Comparison of ENCODE assay signal across 17 cellular contexts in genomic region chr17:77996256-77996655, GRCh38. TPM values are rescaled to one million over a fixed set of nuclear protein-coding genes. Genes with fewer than 3 reads are reported as not detected.
DNase-seq lines count a peak whose midpoint lies in the region; ATAC-seq lines count a peak whose summit lies in the region.
"Had no signal": no experiment of that assay in that cellular context is flagged by ENCODE, and none has a peak within 500 bp of the region (broad histone marks: within the 10 kb centered on the region; RNA-seq: fewer than 3 reads in every experiment).

No MANE protein-coding gene starts in this region.

- DNase-seq in left ventricle myocardium superior: no peak
- no peak for DNase-seq in Right ventricle myocardium superior
- peak; percentile 60 for DNase-seq in cerebellar cortex (ENCODE audit: low spot score)
- DNase-seq in mesendoderm: no peak
- DNase-seq in trophoblast cell: no peak
- no peak for DNase-seq in activated CD4-positive, alpha-beta T cell treated with anti-CD3 and anti-CD28 coated beads, Interleukin-2, amount 10 ng/mL, durations not matched to agents 7 days and 5 days
- no peak for DNase-seq in activated gamma-delta T cell (lab: John Stamatoyannopoulos, UW)
- DNase-seq: ACHN; CD4-positive, CD25-positive, alpha-beta regulatory T cell; H9; MG63; NCI-H1105; NCI-H187; NCI-H446 treated with DMSO at 0.1 percent for 48 hours; NCI-H748 treated with DMSO at 0.1 percent for 48 hours; PC-9 had no signal

- peaks cover 3% of the 10 kb centered on the region for H3K36me3 Mint-ChIP-seq in activated CD4-positive, alpha-beta T cell treated with anti-CD3 and anti-CD28 coated beads, Interleukin-2, amount 10 ng/mL, durations not matched to agents 7 days and 5 days (ENCODE audit: low read depth)

- no peak overlapping the region for H3K4me3 Mint-ChIP-seq in activated CD4-positive, alpha-beta T cell treated with anti-CD3 and anti-CD28 coated beads, Interleukin-2, amount 10 ng/mL, durations not matched to agents 7 days and 5 days
- H3K4me3 Mint-ChIP-seq: CD4-positive, CD25-positive, alpha-beta regulatory T cell; H9 had no signal

- H3K18ac ChIP-seq in mesendoderm (ENCODE audit: low read length) (no peak overlapping the region), trophoblast cell (ENCODE audit: low read length) (no peak overlapping the region)

- no peak overlapping the region for H2BK120ac ChIP-seq in mesendoderm (ENCODE audit: low read depth, low read length)
- H2BK120ac ChIP-seq in trophoblast cell (ENCODE audit: insufficient read depth, low read length, poor library complexity): no peak overlapping the region

- H4K12ac ChIP-seq in trophoblast cell (ENCODE audit: low read depth, low read length): no peak overlapping the region

- H3K79me1 ChIP-seq in mesendoderm (ENCODE audit: low read length) (peaks cover 10% of the 10 kb centered on the region), trophoblast cell (ENCODE audit: low read length) (no peaks in the 10 kb centered on the region)

- no peak overlapping the region for H2AK5ac ChIP-seq in mesendoderm (ENCODE audit: low read length)
- H2AK5ac ChIP-seq in trophoblast cell (ENCODE audit: low read length): no peak overlapping the region

- WGBS in mesendoderm (ENCODE audit: extremely low coverage, insufficient coverage, low lambda C conversion rate): no CpG with 5 or more reads among the region's 3 CpGs
- no CpG with 5 or more reads among the region's 3 CpGs for WGBS in trophoblast cell (ENCODE audit: extremely low coverage, insufficient coverage, insufficient read length)

- POLR2A ChIA-PET in activated CD4-positive, alpha-beta T cell treated with anti-CD3 and anti-CD28 coated beads, Interleukin-2, amount 10 ng/mL, durations not matched to agents 7 days and 5 days (lab: Charles Lee): no interaction called here

- intact Hi-C loops in left ventricle myocardium superior (cut with micrococcal nuclease) (no loop called here), Right ventricle myocardium superior (cut with DNase I) (loop anchor here (5.0 kb wide), 1 partner anchor 34 kb away; no protein-coding TSS in a partner anchor)

- H3K9me3 ChIP-seq in trophoblast cell (ENCODE audit: insufficient read depth, low read depth, low read length): no peaks in the 10 kb centered on the region
- H3K9me3 ChIP-seq: MG63 had no signal

- H3K79me2 ChIP-seq in mesendoderm (ENCODE audit: control insufficient read depth, insufficient read depth, low read length) (peaks cover 3% of the 10 kb centered on the region), trophoblast cell (ENCODE audit: control insufficient read depth, insufficient read depth, low read length, poor library complexity) (no peaks in the 10 kb centered on the region)

- no peak overlapping the region for H2BK15ac ChIP-seq in mesendoderm (replicated peaks; ENCODE audit: low read depth)

- no peak overlapping the region for H2BK5ac ChIP-seq in mesendoderm (ENCODE audit: low read length)
- H2BK5ac ChIP-seq in trophoblast cell (ENCODE audit: low read depth, low read length, poor library complexity): no peak overlapping the region

- H3K23ac ChIP-seq in mesendoderm (ENCODE audit: low read length) (peak overlapping the region; percentile 57), trophoblast cell (ENCODE audit: low read length) (no peak overlapping the region)

- no peak overlapping the region for H3K27ac Mint-ChIP-seq in activated CD4-positive, alpha-beta T cell treated with anti-CD3 and anti-CD28 coated beads, Interleukin-2, amount 10 ng/mL, durations not matched to agents 7 days and 5 days

- H3K9me3 Mint-ChIP-seq in activated CD4-positive, alpha-beta T cell treated with anti-CD3 and anti-CD28 coated beads, Interleukin-2, amount 10 ng/mL, durations not matched to agents 7 days and 5 days: no peaks in the 10 kb centered on the region
- H3K9me3 Mint-ChIP-seq: CD4-positive, CD25-positive, alpha-beta regulatory T cell; H9 had no signal

- H4K8ac ChIP-seq in mesendoderm (ENCODE audit: low read depth, low read length): no peak overlapping the region
- H4K8ac ChIP-seq in trophoblast cell (ENCODE audit: low read depth, low read length): no peak overlapping the region

- no peak overlapping the region for H4K91ac ChIP-seq in trophoblast cell (ENCODE audit: low read depth, low read length)

- peaks cover 5% of the 10 kb centered on the region for H3K4me1 ChIP-seq in mesendoderm (ENCODE audit: control insufficient read depth, low read depth, low read length)
- no peaks in the 10 kb centered on the region for H3K4me1 ChIP-seq in trophoblast cell (ENCODE audit: control insufficient read depth in 1 of 2, insufficient read depth in 2 of 2, low read length in 2 of 2)

- H3K56ac ChIP-seq in mesendoderm (ENCODE audit: low read length): peak overlapping the region; percentile 18

- no peaks in the 10 kb centered on the region for H3K27me3 Mint-ChIP-seq in activated CD4-positive, alpha-beta T cell treated with anti-CD3 and anti-CD28 coated beads, Interleukin-2, amount 10 ng/mL, durations not matched to agents 7 days and 5 days
- H3K27me3 Mint-ChIP-seq: CD4-positive, CD25-positive, alpha-beta regulatory T cell had no signal

- no peaks in the 10 kb centered on the region for H3K27me3 ChIP-seq in mesendoderm (ENCODE audit: insufficient read depth, low read length, poor library complexity)
- H3K27me3 ChIP-seq in trophoblast cell (ENCODE audit: insufficient read depth, low read length): no peaks in the 10 kb centered on the region
- H3K27me3 ChIP-seq: MG63 had no signal

- ATAC-seq in left ventricle myocardium superior (peak; percentile 9), Right ventricle myocardium superior (ENCODE audit: poor library complexity) (no peak)
- ATAC-seq: HepG2 had no signal

- H2AFZ ChIP-seq in trophoblast cell (ENCODE audit: insufficient read depth, low read length, poor library complexity): no peak overlapping the region
- H2AFZ ChIP-seq: PC-9 had no signal

- H3K27ac ChIP-seq in mesendoderm (ENCODE audit: low read depth, low read length) (no peak overlapping the region), trophoblast cell (ENCODE audit: low read depth, low read length) (no peak overlapping the region)
- H3K27ac ChIP-seq: PC-9 had no signal

- no peak overlapping the region for H3K14ac ChIP-seq in trophoblast cell (ENCODE audit: low read length)

- CTCF ChIA-PET in activated CD4-positive, alpha-beta T cell treated with anti-CD3 and anti-CD28 coated beads, Interleukin-2, amount 10 ng/mL, durations not matched to agents 7 days and 5 days (lab: Charles Lee): no interaction called here

- peaks cover 20% of the 10 kb centered on the region for H3K4me1 Mint-ChIP-seq in activated CD4-positive, alpha-beta T cell treated with anti-CD3 and anti-CD28 coated beads, Interleukin-2, amount 10 ng/mL, durations not matched to agents 7 days and 5 days

- H3K4ac ChIP-seq in mesendoderm (ENCODE audit: low read depth, low read length) (no peak overlapping the region), trophoblast cell (ENCODE audit: low read depth, low read length) (no peak overlapping the region)

- no peak overlapping the region for H3K4me2 ChIP-seq in mesendoderm (ENCODE audit: low read length)
- no peak overlapping the region for H3K4me2 ChIP-seq in trophoblast cell (ENCODE audit: low read length)
- H3K4me2 ChIP-seq: PC-9 had no signal

- H4K5ac ChIP-seq in mesendoderm (ENCODE audit: low read length): no peak overlapping the region

- no peak overlapping the region for H2BK12ac ChIP-seq in trophoblast cell (ENCODE audit: low read length)

- H3K9ac ChIP-seq in mesendoderm (ENCODE audit: low read length) (no peak overlapping the region), trophoblast cell (ENCODE audit: low read length) (no peak overlapping the region)

- H3K36me3 ChIP-seq in mesendoderm (ENCODE audit: control insufficient read depth, insufficient read depth, low read length) (no peaks in the 10 kb centered on the region), trophoblast cell (ENCODE audit: control insufficient read depth in 1 of 2, insufficient read depth in 2 of 2, low read length in 2 of 2) (no peaks in the 10 kb centered on the region)
- H3K36me3 ChIP-seq: MG63 had no signal

- H3K4me3 ChIP-seq in mesendoderm (ENCODE audit: low read length) (no peak overlapping the region), trophoblast cell (ENCODE audit: low read depth, low read length) (no peak overlapping the region)
- H3K4me3 ChIP-seq: MG63, PC-9 had no signal

RNA-seq across cellular contexts. Expression of gene TNRC6C, which starts 37.8 kb away (rescaled TPM):
- total RNA-seq in left ventricle myocardium superior: 21.2 TPM
- 17.8 TPM for total RNA-seq in Right ventricle myocardium superior
- 3.7 TPM for polyA plus RNA-seq in mesendoderm (2013, experiment 1 of 2)
- 3.7 TPM for polyA plus RNA-seq in mesendoderm (2013, experiment 2 of 2)
- 1.4 and 1.7 TPM in 2 replicates for polyA plus RNA-seq in trophoblast cell (2013)
- 10 to 100 TPM; 40.2 to 41.8 TPM for total RNA-seq in activated CD4-positive, alpha-beta T cell treated with anti-CD3 and anti-CD28 coated beads, Interleukin-2, amount 10 ng/mL, durations not matched to agents 7 days and 5 days
